Comparison of ENCODE assay signal across 20 cellular contexts in genomic region chr9:27817747-27818146, GRCh38.
DNase-seq lines count a peak whose midpoint lies in the region; ATAC-seq, FAIRE-seq and TF ChIP-seq lines count a peak whose summit lies in the region.
"Had no signal": no experiment of that assay in that cellular context is flagged by ENCODE, and none has a peak within 500 bp of the region (broad histone marks: within the 10 kb centered on the region; RNA-seq: fewer than 3 reads in every experiment).

No MANE protein-coding gene starts in this region.

- FAIRE-seq in H1 (lab: Jason Lieb, UNC) (no peak), small intestine (lab: Jason Lieb, UNC) (no peak)

- peaks cover 0 to 9% (median under 1%) of the 10 kb centered on the region in 6 donors for H3K9me3 Mint-ChIP-seq in immature natural killer cell
- H3K9me3 Mint-ChIP-seq: T-cell had no signal

- TF ChIP-seq CTCF in H1 (IDR thresholded peaks at IDR 0.05; ENCODE audit: control extremely low read depth in 1 of 3, insufficient read depth in 1 of 3, low read depth in 1 of 3, low read length in 3 of 3) = no peak

- no peaks in the 10 kb centered on the region for H3K27me3 ChIP-seq in H1 (replicated peaks in 1 of 4; ENCODE audit: control insufficient read depth in 3 of 4, extremely low read depth in 1 of 4, insufficient read depth in 3 of 4, low read length in 3 of 4)
- H3K27me3 ChIP-seq in small intestine (ENCODE audit: control insufficient read depth in 2 of 2, insufficient read depth in 2 of 2, low read length in 2 of 2) = no peaks in the 10 kb centered on the region
- H3K27me3 ChIP-seq: SJSA1 had no signal

- no peak overlapping the region for H2BK120ac ChIP-seq in H1 (replicated peaks; ENCODE audit: low read depth, low read length)

- no peaks in the 10 kb centered on the region for H3K79me2 ChIP-seq in H1 (ENCODE audit: control insufficient read depth in 1 of 2, insufficient read depth in 2 of 2, low read length in 2 of 2)

- H3K27me3 Mint-ChIP-seq in immature natural killer cell (ENCODE audit: low read depth in 3 of 3) = peaks cover 0 to 2% (median 0%) of the 10 kb centered on the region in 3 donors
- H3K27me3 Mint-ChIP-seq: T-cell had no signal

- H3K14ac ChIP-seq in H1 (ENCODE audit: insufficient read length) = no peak overlapping the region

- H3K9me3 ChIP-seq in H1 (ENCODE audit: insufficient read depth in 2 of 2, low read depth in 1 of 2, low read length in 1 of 2) = no peaks in the 10 kb centered on the region
- no peaks in the 10 kb centered on the region for H3K9me3 ChIP-seq in small intestine (ENCODE audit: control insufficient read depth, low read depth)
- H3K9me3 ChIP-seq: SJSA1 had no signal

- H3K36me3 Mint-ChIP-seq in immature natural killer cell = no peaks in the 10 kb centered on the region
- H3K36me3 Mint-ChIP-seq: T-cell had no signal

- H3K4me3 ChIP-seq in H1 (ENCODE audit: extremely low read depth in 1 of 4, insufficient read depth in 2 of 4, low read depth in 3 of 4, low read length in 4 of 4) (no peak overlapping the region), small intestine (ENCODE audit: low read depth in 1 of 2, low read length in 2 of 2) (no peak overlapping the region)
- H3K4me3 ChIP-seq: SJSA1 had no signal

- H3K18ac ChIP-seq in H1 (ENCODE audit: extremely low read depth, low read length) = no peak overlapping the region

- no peak overlapping the region for H2BK20ac ChIP-seq in H1 (ENCODE audit: low read length)

- H3K4me1 ChIP-seq in H1 (replicated peaks in 1 of 4; ENCODE audit: control insufficient read depth in 3 of 4, insufficient read depth in 4 of 4, low read length in 3 of 4) (no peaks in the 10 kb centered on the region), small intestine (ENCODE audit: control insufficient read depth in 2 of 2, insufficient read depth in 1 of 2, low read depth in 1 of 2, low read length in 1 of 2) (no peaks in the 10 kb centered on the region)
- H3K4me1 ChIP-seq: SJSA1 had no signal

- H3K23me2 ChIP-seq in H1 (ENCODE audit: low read depth, low read length) = no peaks in the 10 kb centered on the region

- POLR2A ChIA-PET in H1 (lab: Charles Lee; ENCODE audit: partially characterized antibody) = no interaction called here

- no peak overlapping the region for H3K27ac Mint-ChIP-seq in immature natural killer cell
- H3K27ac Mint-ChIP-seq: T-cell had no signal

- H3K36me3 ChIP-seq in H1 (ENCODE audit: control insufficient read depth in 2 of 4, insufficient read depth in 4 of 4, low read length in 3 of 4) (no peaks in the 10 kb centered on the region), small intestine (ENCODE audit: control insufficient read depth in 2 of 2, insufficient read depth in 2 of 2, low read length in 2 of 2) (no peaks in the 10 kb centered on the region)
- H3K36me3 ChIP-seq: SJSA1 had no signal

- WGBS in H1 (ENCODE audit: extremely low coverage in 1 of 2, insufficient coverage in 1 of 2, insufficient read length in 1 of 2, insufficient replicate concordance in 2 of 2, low coverage in 1 of 2, low lambda C conversion rate in 2 of 2, missing lambda C conversion rate in 1 of 2), 2 experiments = 90% methylated on average over 3 of the region's 3 CpGs; no CpG with 5 or more reads in 1 of the 2 experiments
- WGBS in small intestine, 3 donors = 56 to 67% (median 60%) methylated on average over 3 of the region's 3 CpGs

- no peak overlapping the region for H2AFZ ChIP-seq in H1 (ENCODE audit: low read length)

- H3K9ac ChIP-seq in H1 (replicated peaks in 1 of 4; ENCODE audit: extremely low read depth in 1 of 4, low read depth in 3 of 4, low read length in 3 of 4) = no peak overlapping the region

- TF ChIP-seq EP300 in H1 (IDR thresholded peaks at IDR 0.05; ENCODE audit: borderline replicate concordance in 1 of 2, low read depth in 2 of 2, low read length in 2 of 2) = no peak

- CTCF ChIA-PET in H1 (lab: Charles Lee; ENCODE audit: partially characterized antibody) = no interaction called here

- H3K4ac ChIP-seq in H1 (replicated peaks; ENCODE audit: insufficient read length, low read depth, low read length) = peak overlapping the region; percentile 82

- no peak overlapping the region for H3K56ac ChIP-seq in H1 (replicated peaks; ENCODE audit: insufficient read length, low read depth, low read length)

- H4K8ac ChIP-seq in H1 (ENCODE audit: extremely low read depth, insufficient read depth, low read length) = no peak overlapping the region

- H3K27ac ChIP-seq in H1 (ENCODE audit: low read depth, low read length) (no peak overlapping the region), small intestine (ENCODE audit: low read depth in 1 of 2, low read length in 1 of 2) (no peak overlapping the region)
- H3K27ac ChIP-seq: 22Rv1, SJSA1 had no signal

- TF ChIP-seq POLR2A in H1 (IDR thresholded peaks at IDR 0.05; ENCODE audit: control extremely low read depth in 1 of 2, low read depth in 2 of 2, low read length in 2 of 2) = no peak

- DNase-seq in NCI-H1417 (lab: John Stamatoyannopoulos, UW) = peak; percentile 34 to 80 (median 72)
- no peak for DNase-seq in NCI-H1417 treated with DMSO at 0.1 percent for 48 hours (lab: John Stamatoyannopoulos, UW)
- peak; percentile 14 to 52 for DNase-seq in NCI-H187 (lab: John Stamatoyannopoulos, UW)
- peak; percentile 68 for DNase-seq in NCI-H748 (lab: John Stamatoyannopoulos, UW; ENCODE audit: unreplicated experiment)
- DNase-seq in H1 (ENCODE audit: low read depth in 1 of 2, low spot score in 2 of 2) = no peak
- DNase-seq in small intestine = no peak
- no peak for DNase-seq in immature natural killer cell
- DNase-seq: Calu3, DMS153, NCI-H1048, NCI-H1694, NCI-H2227 treated with DMSO at 0.1 percent for 48 hours, NCI-H526 treated with DMSO at 0.1 percent for 48 hours, Right ventricle myocardium superior, RPMI8226, T-cell had no signal

- H3K79me1 ChIP-seq in H1 (ENCODE audit: low read depth, low read length) = no peaks in the 10 kb centered on the region

- no peak for TF ChIP-seq RAD21 in H1 (IDR thresholded peaks at IDR 0.05 in 1 of 2, conservative IDR thresholded peaks at IDR 0.05 in 1 of 2; ENCODE audit: low read depth in 2 of 2, low read length in 2 of 2)

- no peak for ATAC-seq in GM19455 (IDR thresholded peaks at IDR 0.05; ENCODE audit: unreplicated experiment)
- ATAC-seq: HCT116, T-cell had no signal

- H2AK5ac ChIP-seq in H1 (ENCODE audit: low read depth, low read length) = no peak overlapping the region

- no peak overlapping the region for H2BK15ac ChIP-seq in H1 (ENCODE audit: low read length)

- H4K5ac ChIP-seq in H1 (ENCODE audit: insufficient read length, low read depth, low read length) = no peak overlapping the region

- no peak overlapping the region for H3K4me3 Mint-ChIP-seq in immature natural killer cell
- H3K4me3 Mint-ChIP-seq: T-cell had no signal

- H4K91ac ChIP-seq in H1 (replicated peaks; ENCODE audit: insufficient read length, low read length) = no peak overlapping the region

- no peaks in the 10 kb centered on the region for H3K4me1 Mint-ChIP-seq in immature natural killer cell
- H3K4me1 Mint-ChIP-seq: T-cell had no signal

- H3K23ac ChIP-seq in H1 (ENCODE audit: insufficient read length) = no peak overlapping the region

- H3K4me2 ChIP-seq in H1 (ENCODE audit: insufficient read depth in 1 of 2, low read depth in 2 of 2, low read length in 2 of 2) = no peak overlapping the region

- no peaks in the 10 kb centered on the region for H4K20me1 ChIP-seq in H1 (replicated peaks in 1 of 2; ENCODE audit: control insufficient read depth in 1 of 2, insufficient read depth in 2 of 2, low read length in 2 of 2)

- H2BK5ac ChIP-seq in H1 (ENCODE audit: low read depth, low read length) = no peak overlapping the region

- no peak overlapping the region for H2BK12ac ChIP-seq in H1 (ENCODE audit: low read depth, low read length)

TF ChIP-seq in H1, 55 proteins besides CTCF, POLR2A, EP300 and RAD21:
- TF ChIP-seq BCL11A (IDR thresholded peaks at IDR 0.05; ENCODE audit: low read depth in 2 of 2, low read length in 2 of 2) (no peak), CTBP2 (IDR thresholded peaks at IDR 0.05; ENCODE audit: borderline replicate concordance, insufficient read depth, insufficient read length, low read length) (no peak), ASH2L (IDR thresholded peaks at IDR 0.05; ENCODE audit: low read length) (no peak), RXRA (IDR thresholded peaks at IDR 0.05; ENCODE audit: insufficient read depth, low read depth, low read length) (no peak), HDAC2 (IDR thresholded peaks at IDR 0.05; ENCODE audit: borderline replicate concordance in 1 of 2, low read depth in 2 of 2, low read length in 2 of 2) (no peak), RNF2 (IDR thresholded peaks at IDR 0.05; ENCODE audit: borderline replicate concordance, low read depth, low read length, missing control alignments, poor library complexity, severe bottlenecking) (no peak), SIX5 (IDR thresholded peaks at IDR 0.05; ENCODE audit: low read depth, low read length) (no peak), KDM4A (IDR thresholded peaks at IDR 0.05; ENCODE audit: low read depth, low read length, severe bottlenecking) (no peak), PHF8 (conservative IDR thresholded peaks at IDR 0.05; ENCODE audit: low read depth, low read length) (no peak), SRF (IDR thresholded peaks at IDR 0.05; ENCODE audit: low read depth, low read length) (no peak), HDAC6 (IDR thresholded peaks at IDR 0.05; ENCODE audit: low read depth, low read length) (no peak), SP2 (IDR thresholded peaks at IDR 0.05; ENCODE audit: low read length) (no peak), FOSL1 (IDR thresholded peaks at IDR 0.05; ENCODE audit: insufficient read depth, low read depth, low read length) (no peak), GTF2F1 (IDR thresholded peaks at IDR 0.05; ENCODE audit: borderline replicate concordance, low read depth, low read length) (no peak), MAX (IDR thresholded peaks at IDR 0.05) (no peak), RFX5 (IDR thresholded peaks at IDR 0.05; ENCODE audit: borderline replicate concordance, low read depth, low read length) (no peak), CBX8 (IDR thresholded peaks at IDR 0.05; ENCODE audit: borderline replicate concordance, low read depth, low read length) (no peak)

Comparison
In these comparisons a context has a peak if more than half of its experiments do, and no peak if none do; other contexts are left out.
1. DNase-seq: peak in NCI-H1417 (3 of 3), NCI-H187 (2 of 2) and NCI-H748 (single experiment); none in NCI-H1417 treated with DMSO at 0.1 percent for 48 hours (single experiment), H1 (0 of 2), small intestine (single experiment) and immature natural killer cell (0 of 3).